In genomic region chrX:97294016-97294415, GRCh38 we compare ENCODE assay signal across 21 cellular contexts.
"Had no signal": no experiment of that assay in that cellular context is flagged by ENCODE, and none has a peak within 500 bp of the region (broad histone marks: within the 10 kb centered on the region; RNA-seq: fewer than 3 reads in every experiment).

No MANE protein-coding gene starts in this region.

- H3K9me3 ChIP-seq: heart right ventricle, lower lobe of right lung, right lobe of liver, transverse colon had no signal

- H3K27ac ChIP-seq: epithelial cell of prostate, heart right ventricle, lower lobe of right lung, right lobe of liver, skin epidermis, transverse colon had no signal

- H3K27me3 ChIP-seq: heart right ventricle, right lobe of liver, transverse colon had no signal

- DNase-seq: activated CD8-positive, alpha-beta memory T cell treated with anti-CD3 and anti-CD28 coated beads for 24 hours; activated CD8-positive, alpha-beta memory T cell treated with anti-CD3 and anti-CD28 coated beads, Interleukin-2, amount 50 U/mL, for 4 hours; activated naive CD4-positive, alpha-beta T cell; activated naive CD8-positive, alpha-beta T cell treated with anti-CD3 and anti-CD28 coated beads for 36 hours; activated T-cell treated with anti-CD3 and anti-CD28 coated beads, Interleukin-2, amount 50 U/mL, for 4 hours; amniotic stem cell; cerebellar nuclear complex; cortex of kidney; heart right ventricle; lower lobe of right lung; mesendoderm; naive B cell; occipital lobe; right lobe of liver; stimulated activated naive B cell treated with anti-CD40 and anti-IgM and Interleukin-4, amounts not matched to agents 10 μg/mL and 1 μg/mL and 100 μg/mL, for 72 hours; T-helper 9 cell; transverse colon had no signal

- H3K4me1 ChIP-seq: heart right ventricle, lower lobe of right lung, right lobe of liver, transverse colon had no signal

- H3K4me3 ChIP-seq: heart right ventricle, lower lobe of right lung, right lobe of liver, skin epidermis, transverse colon had no signal

- H3K36me3 ChIP-seq: heart right ventricle, lower lobe of right lung, right lobe of liver, transverse colon had no signal

- ATAC-seq: activated T-cell treated with anti-CD3 and anti-CD28 coated beads, Interleukin-2, amount 50 U/mL, for 4 hours; heart right ventricle; left lobe of liver; lower lobe of right lung; right lobe of liver; stimulated activated naive B cell treated with anti-CD40 and anti-IgM and Interleukin-4, amounts not matched to agents 10 μg/mL and 1 μg/mL and 100 μg/mL, for 72 hours; WTC11 had no signal
